3 cellular contexts compared by ENCODE assay signal in the genomic region with DNA sequence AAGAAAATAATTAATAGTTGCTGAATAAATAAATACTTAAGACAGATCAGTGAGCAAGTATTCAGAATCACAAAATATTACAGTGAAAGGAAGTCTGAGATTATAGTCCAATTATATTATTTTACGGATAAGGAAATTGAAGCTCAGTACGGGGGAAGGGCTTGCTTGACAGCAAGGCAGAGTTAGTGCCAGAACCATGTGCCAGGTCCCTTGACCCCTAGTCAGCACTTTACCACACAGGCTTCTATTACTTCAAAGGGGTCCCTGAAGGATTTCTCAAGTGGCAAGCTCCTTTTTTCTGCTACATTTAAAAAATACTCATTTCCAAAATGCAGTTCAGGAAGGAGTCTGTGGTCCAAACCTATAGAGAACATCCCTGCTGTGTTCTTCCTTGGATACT.
TF ChIP-seq lines count a peak whose summit lies in the region.

No MANE protein-coding gene starts in this region.

TF ChIP-seq in SK-N-SH, 30 proteins besides CTCF, POLR2A, EP300 and RAD21 (continues in another document):
- TF ChIP-seq, protein P1, sequence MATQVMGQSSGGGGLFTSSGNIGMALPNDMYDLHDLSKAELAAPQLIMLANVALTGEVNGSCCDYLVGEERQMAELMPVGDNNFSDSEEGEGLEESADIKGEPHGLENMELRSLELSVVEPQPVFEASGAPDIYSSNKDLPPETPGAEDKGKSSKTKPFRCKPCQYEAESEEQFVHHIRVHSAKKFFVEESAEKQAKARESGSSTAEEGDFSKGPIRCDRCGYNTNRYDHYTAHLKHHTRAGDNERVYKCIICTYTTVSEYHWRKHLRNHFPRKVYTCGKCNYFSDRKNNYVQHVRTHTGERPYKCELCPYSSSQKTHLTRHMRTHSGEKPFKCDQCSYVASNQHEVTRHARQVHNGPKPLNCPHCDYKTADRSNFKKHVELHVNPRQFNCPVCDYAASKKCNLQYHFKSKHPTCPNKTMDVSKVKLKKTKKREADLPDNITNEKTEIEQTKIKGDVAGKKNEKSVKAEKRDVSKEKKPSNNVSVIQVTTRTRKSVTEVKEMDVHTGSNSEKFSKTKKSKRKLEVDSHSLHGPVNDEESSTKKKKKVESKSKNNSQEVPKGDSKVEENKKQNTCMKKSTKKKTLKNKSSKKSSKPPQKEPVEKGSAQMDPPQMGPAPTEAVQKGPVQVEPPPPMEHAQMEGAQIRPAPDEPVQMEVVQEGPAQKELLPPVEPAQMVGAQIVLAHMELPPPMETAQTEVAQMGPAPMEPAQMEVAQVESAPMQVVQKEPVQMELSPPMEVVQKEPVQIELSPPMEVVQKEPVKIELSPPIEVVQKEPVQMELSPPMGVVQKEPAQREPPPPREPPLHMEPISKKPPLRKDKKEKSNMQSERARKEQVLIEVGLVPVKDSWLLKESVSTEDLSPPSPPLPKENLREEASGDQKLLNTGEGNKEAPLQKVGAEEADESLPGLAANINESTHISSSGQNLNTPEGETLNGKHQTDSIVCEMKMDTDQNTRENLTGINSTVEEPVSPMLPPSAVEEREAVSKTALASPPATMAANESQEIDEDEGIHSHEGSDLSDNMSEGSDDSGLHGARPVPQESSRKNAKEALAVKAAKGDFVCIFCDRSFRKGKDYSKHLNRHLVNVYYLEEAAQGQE (IDR thresholded peaks at IDR 0.05; ENCODE audit: low read depth, low read length), result no peak
- TF ChIP-seq RXRA (IDR thresholded peaks at IDR 0.05; ENCODE audit: borderline replicate concordance, low read depth), result no peak
- TF ChIP-seq, protein P2, sequence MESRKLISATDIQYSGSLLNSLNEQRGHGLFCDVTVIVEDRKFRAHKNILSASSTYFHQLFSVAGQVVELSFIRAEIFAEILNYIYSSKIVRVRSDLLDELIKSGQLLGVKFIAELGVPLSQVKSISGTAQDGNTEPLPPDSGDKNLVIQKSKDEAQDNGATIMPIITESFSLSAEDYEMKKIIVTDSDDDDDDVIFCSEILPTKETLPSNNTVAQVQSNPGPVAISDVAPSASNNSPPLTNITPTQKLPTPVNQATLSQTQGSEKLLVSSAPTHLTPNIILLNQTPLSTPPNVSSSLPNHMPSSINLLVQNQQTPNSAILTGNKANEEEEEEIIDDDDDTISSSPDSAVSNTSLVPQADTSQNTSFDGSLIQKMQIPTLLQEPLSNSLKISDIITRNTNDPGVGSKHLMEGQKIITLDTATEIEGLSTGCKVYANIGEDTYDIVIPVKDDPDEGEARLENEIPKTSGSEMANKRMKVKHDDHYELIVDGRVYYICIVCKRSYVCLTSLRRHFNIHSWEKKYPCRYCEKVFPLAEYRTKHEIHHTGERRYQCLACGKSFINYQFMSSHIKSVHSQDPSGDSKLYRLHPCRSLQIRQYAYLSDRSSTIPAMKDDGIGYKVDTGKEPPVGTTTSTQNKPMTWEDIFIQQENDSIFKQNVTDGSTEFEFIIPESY (IDR thresholded peaks at IDR 0.05; ENCODE audit: borderline replicate concordance, low read depth), result no peak
- TF ChIP-seq JUND (IDR thresholded peaks at IDR 0.05), result no peak
- no peak for TF ChIP-seq TAF1 (IDR thresholded peaks at IDR 0.05; ENCODE audit: borderline replicate concordance, low read depth, low read length)
- TF ChIP-seq ELF1 (IDR thresholded peaks at IDR 0.05), result no peak
- TF ChIP-seq TCF12 (IDR thresholded peaks at IDR 0.05), result no peak
- no peak for TF ChIP-seq GATA2 (CRISPR knock-in tag; IDR thresholded peaks at IDR 0.05)
- TF ChIP-seq, protein P3, sequence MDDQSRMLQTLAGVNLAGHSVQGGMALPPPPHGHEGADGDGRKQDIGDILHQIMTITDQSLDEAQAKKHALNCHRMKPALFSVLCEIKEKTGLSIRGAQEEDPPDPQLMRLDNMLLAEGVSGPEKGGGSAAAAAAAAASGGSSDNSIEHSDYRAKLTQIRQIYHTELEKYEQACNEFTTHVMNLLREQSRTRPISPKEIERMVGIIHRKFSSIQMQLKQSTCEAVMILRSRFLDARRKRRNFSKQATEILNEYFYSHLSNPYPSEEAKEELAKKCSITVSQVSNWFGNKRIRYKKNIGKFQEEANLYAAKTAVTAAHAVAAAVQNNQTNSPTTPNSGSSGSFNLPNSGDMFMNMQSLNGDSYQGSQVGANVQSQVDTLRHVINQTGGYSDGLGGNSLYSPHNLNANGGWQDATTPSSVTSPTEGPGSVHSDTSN (IDR thresholded peaks at IDR 0.05), result no peak
- no peak for TF ChIP-seq GABPA (IDR thresholded peaks at IDR 0.05; ENCODE audit: low read depth)
- TF ChIP-seq, protein P4, sequence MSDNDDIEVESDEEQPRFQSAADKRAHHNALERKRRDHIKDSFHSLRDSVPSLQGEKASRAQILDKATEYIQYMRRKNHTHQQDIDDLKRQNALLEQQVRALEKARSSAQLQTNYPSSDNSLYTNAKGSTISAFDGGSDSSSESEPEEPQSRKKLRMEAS (IDR thresholded peaks at IDR 0.05; ENCODE audit: low read depth), result no peak
- TF ChIP-seq NFIC (IDR thresholded peaks at IDR 0.05; ENCODE audit: borderline replicate concordance), result no peak

TF ChIP-seq in SK-N-SH treated with all-trans-retinoic acid at 6 μM for 48 hours, 23 proteins besides CTCF, POLR2A, EP300 and RAD21 (continued from another document and continues in another):
- TF ChIP-seq, protein P5, sequence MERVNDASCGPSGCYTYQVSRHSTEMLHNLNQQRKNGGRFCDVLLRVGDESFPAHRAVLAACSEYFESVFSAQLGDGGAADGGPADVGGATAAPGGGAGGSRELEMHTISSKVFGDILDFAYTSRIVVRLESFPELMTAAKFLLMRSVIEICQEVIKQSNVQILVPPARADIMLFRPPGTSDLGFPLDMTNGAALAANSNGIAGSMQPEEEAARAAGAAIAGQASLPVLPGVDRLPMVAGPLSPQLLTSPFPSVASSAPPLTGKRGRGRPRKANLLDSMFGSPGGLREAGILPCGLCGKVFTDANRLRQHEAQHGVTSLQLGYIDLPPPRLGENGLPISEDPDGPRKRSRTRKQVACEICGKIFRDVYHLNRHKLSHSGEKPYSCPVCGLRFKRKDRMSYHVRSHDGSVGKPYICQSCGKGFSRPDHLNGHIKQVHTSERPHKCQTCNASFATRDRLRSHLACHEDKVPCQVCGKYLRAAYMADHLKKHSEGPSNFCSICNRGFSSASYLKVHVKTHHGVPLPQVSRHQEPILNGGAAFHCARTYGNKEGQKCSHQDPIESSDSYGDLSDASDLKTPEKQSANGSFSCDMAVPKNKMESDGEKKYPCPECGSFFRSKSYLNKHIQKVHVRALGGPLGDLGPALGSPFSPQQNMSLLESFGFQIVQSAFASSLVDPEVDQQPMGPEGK (CRISPR knock-in tag; IDR thresholded peaks at IDR 0.05; ENCODE audit: borderline replicate concordance), result no peak
- TF ChIP-seq TOX (CRISPR knock-in tag; IDR thresholded peaks at IDR 0.05; ENCODE audit: borderline replicate concordance) (no peak), ZNF8 (CRISPR knock-in tag; IDR thresholded peaks at IDR 0.05) (no peak), ZNF70 (CRISPR knock-in tag; IDR thresholded peaks at IDR 0.05) (no peak), CSDC2 (CRISPR knock-in tag; IDR thresholded peaks at IDR 0.05) (no peak), OSR1 (CRISPR knock-in tag; IDR thresholded peaks at IDR 0.05) (no peak), ARNTL (CRISPR knock-in tag; IDR thresholded peaks at IDR 0.05; ENCODE audit: borderline replicate concordance, low read depth) (no peak), ISL1 (CRISPR knock-in tag; IDR thresholded peaks at IDR 0.05) (no peak), ESRRG (CRISPR knock-in tag; IDR thresholded peaks at IDR 0.05) (no peak)
- TF ChIP-seq, protein P6, sequence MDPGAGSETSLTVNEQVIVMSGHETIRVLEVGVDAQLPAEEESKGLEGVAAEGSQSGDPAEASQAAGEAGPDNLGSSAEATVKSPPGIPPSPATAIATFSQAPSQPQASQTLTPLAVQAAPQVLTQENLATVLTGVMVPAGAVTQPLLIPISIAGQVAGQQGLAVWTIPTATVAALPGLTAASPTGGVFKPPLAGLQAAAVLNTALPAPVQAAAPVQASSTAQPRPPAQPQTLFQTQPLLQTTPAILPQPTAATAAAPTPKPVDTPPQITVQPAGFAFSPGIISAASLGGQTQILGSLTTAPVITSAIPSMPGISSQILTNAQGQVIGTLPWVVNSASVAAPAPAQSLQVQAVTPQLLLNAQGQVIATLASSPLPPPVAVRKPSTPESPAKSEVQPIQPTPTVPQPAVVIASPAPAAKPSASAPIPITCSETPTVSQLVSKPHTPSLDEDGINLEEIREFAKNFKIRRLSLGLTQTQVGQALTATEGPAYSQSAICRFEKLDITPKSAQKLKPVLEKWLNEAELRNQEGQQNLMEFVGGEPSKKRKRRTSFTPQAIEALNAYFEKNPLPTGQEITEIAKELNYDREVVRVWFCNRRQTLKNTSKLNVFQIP (CRISPR knock-in tag; IDR thresholded peaks at IDR 0.05; ENCODE audit: borderline replicate concordance, low read depth), result no peak
- TF ChIP-seq, protein P7, sequence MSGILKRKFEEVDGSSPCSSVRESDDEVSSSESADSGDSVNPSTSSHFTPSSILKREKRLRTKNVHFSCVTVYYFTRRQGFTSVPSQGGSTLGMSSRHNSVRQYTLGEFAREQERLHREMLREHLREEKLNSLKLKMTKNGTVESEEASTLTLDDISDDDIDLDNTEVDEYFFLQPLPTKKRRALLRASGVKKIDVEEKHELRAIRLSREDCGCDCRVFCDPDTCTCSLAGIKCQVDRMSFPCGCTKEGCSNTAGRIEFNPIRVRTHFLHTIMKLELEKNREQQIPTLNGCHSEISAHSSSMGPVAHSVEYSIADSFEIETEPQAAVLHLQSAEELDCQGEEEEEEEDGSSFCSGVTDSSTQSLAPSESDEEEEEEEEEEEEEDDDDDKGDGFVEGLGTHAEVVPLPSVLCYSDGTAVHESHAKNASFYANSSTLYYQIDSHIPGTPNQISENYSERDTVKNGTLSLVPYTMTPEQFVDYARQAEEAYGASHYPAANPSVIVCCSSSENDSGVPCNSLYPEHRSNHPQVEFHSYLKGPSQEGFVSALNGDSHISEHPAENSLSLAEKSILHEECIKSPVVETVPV (CRISPR knock-in tag; IDR thresholded peaks at IDR 0.05), result no peak

TF ChIP-seq in IMR-90, 13 proteins besides CTCF, POLR2A, EP300 and RAD21 (continued from another document):
- TF ChIP-seq, protein P8, sequence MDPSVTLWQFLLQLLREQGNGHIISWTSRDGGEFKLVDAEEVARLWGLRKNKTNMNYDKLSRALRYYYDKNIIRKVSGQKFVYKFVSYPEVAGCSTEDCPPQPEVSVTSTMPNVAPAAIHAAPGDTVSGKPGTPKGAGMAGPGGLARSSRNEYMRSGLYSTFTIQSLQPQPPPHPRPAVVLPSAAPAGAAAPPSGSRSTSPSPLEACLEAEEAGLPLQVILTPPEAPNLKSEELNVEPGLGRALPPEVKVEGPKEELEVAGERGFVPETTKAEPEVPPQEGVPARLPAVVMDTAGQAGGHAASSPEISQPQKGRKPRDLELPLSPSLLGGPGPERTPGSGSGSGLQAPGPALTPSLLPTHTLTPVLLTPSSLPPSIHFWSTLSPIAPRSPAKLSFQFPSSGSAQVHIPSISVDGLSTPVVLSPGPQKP (IDR thresholded peaks at IDR 0.05; ENCODE audit: borderline replicate concordance, low read depth, low read length), result no peak
- no peak for TF ChIP-seq MAFK (IDR thresholded peaks at IDR 0.05; ENCODE audit: low read depth, low read length)
- TF ChIP-seq BHLHE40 (IDR thresholded peaks at IDR 0.05; ENCODE audit: low read depth, low read length), result no peak
- TF ChIP-seq MXI1 (IDR thresholded peaks at IDR 0.05; ENCODE audit: borderline replicate concordance, low read depth, low read length), result no peak
- no peak for TF ChIP-seq CEBPB (IDR thresholded peaks at IDR 0.05; ENCODE audit: low read depth, low read length)
